1 cellular context compared by ENCODE assay signal in the genomic region with DNA sequence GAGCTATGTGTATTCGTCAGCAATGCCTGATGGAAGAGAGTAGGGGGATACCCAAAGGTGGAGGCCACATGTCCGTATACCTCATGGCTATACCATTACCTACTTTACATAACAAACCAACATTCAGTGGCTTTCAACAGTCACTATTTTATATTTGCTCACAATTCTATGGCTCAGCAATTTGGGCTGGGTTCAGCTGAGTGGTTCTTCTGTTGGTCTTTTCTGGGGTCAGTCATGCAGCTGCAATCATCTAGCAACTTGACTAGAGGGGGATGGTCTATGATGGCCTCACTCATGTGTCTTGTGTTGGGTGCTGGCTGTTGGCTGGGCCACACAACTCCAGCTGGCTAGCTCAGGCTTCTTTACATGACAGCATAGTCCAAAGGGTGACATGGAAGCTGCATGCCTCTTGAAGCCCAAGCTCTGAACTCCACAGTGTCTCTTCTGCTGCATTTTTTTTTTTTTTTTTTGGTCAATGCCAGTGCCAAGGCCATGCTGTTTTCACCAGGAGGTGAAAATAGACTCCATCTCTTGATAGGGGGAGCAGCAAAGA.
TF ChIP-seq lines count a peak whose summit lies in the region.

No MANE protein-coding gene starts in this region.

TF ChIP-seq in GM23338, 12 proteins besides CTCF, POLR2A, EP300 and RAD21 (continued from another document):
- TF ChIP-seq REST (IDR thresholded peaks at IDR 0.05; ENCODE audit: unreplicated experiment) (no peak), EZH2phosphoT487 (IDR thresholded peaks at IDR 0.05; ENCODE audit: unreplicated experiment) (no peak), ZNF114 (CRISPR knock-in tag; IDR thresholded peaks at IDR 0.05) (no peak), POLR2AphosphoS5 (IDR thresholded peaks at IDR 0.05; ENCODE audit: low read depth) (no peak), ETS1 (IDR thresholded peaks at IDR 0.05) (no peak)
